Comparison of ENCODE assay signal across 20 cellular contexts in the genomic region with DNA sequence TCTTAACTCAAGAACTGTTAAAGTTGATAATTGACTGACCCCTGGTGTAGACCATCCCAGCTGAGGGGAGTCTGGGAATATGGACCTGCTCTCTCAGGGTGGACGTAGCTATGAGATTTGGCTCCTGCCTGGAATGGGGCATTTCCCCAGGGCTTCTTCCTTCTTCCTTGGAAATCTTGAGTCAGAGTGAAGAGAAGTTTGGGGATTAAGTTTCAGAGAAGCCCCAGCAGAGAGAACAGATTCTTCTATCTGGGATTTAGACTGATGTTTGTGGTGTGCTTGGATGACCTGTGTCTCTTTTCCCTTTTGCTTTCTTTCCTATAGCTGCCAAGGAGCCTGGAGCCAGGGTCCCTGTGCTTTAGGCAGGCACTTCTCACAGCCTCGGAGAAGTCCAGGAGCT.
"Had no signal": no experiment of that assay in that cellular context is flagged by ENCODE, and none has a peak within 500 bp of the region (broad histone marks: within the 10 kb centered on the region; RNA-seq: fewer than 3 reads in every experiment).

No MANE protein-coding gene starts in this region.

- H3K4me3 Mint-ChIP-seq: activated CD4-positive, alpha-beta T cell treated with anti-CD3 and anti-CD28 coated beads, Interleukin-2, amount 10 ng/mL, durations not matched to agents 7 days and 5 days; activated T-helper 1 cell treated with anti-CD3 and anti-CD28 coated beads, Interleukin-12 subunit alpha, Interleukin-12 subunit beta, Interleukin-2, Interleukin-4 antibody, amounts not matched to agents 30 ng/mL and 10 ng/mL and 1 ng/mL, durations not matched to agents 14 hours and 24 hours and 36 hours; effector memory CD8-positive, alpha-beta T cell; T-cell had no signal

- H3K4me3 ChIP-seq: esophagus squamous epithelium, prostate gland, right atrium auricular region, skin epidermis had no signal

- H3K9me3 ChIP-seq: esophagus squamous epithelium, prostate gland, right atrium auricular region had no signal

- H3K36me3 ChIP-seq: prostate gland had no signal

- H3K27ac ChIP-seq: esophagus squamous epithelium, prostate gland, right atrium auricular region, skin epidermis had no signal

- H3K27ac Mint-ChIP-seq: activated CD4-positive, alpha-beta T cell treated with anti-CD3 and anti-CD28 coated beads, Interleukin-2, amount 10 ng/mL, durations not matched to agents 7 days and 5 days; T-cell had no signal

- DNase-seq: activated CD4-positive, alpha-beta T cell treated with anti-CD3 and anti-CD28 coated beads, Interleukin-2, amount 10 ng/mL, durations not matched to agents 7 days and 5 days; activated gamma-delta T cell treated with Interleukin-2 at 50 U/mL for 16 hours; dermis blood vessel endothelial cell; effector memory CD8-positive, alpha-beta T cell; esophagus squamous epithelium; foreskin fibroblast; hippocampal formation; midbrain; occipital lobe; stimulated activated CD4-positive, alpha-beta T cell treated with anti-CD3 and anti-CD28 coated beads, Interleukin-15, amount 100 ng/mL, for 24 hours; stimulated activated CD4-positive, alpha-beta T cell treated with anti-CD3 and anti-CD28 coated beads, Interleukin-2, amount 100 ng/mL, for 48 hours; T-cell had no signal

- H3K27me3 ChIP-seq: esophagus squamous epithelium, right atrium auricular region had no signal

- H3K9me3 Mint-ChIP-seq: activated CD4-positive, alpha-beta T cell treated with anti-CD3 and anti-CD28 coated beads, Interleukin-2, amount 10 ng/mL, durations not matched to agents 7 days and 5 days; activated naive CD4-positive, alpha-beta T cell treated with anti-CD3 and anti-CD28 coated beads, Interleukin-2, amount 50 U/mL, for 72 hours; activated T-helper 1 cell treated with anti-CD3 and anti-CD28 coated beads, Interleukin-12 subunit alpha, Interleukin-12 subunit beta, Interleukin-2, Interleukin-4 antibody, amounts not matched to agents 30 ng/mL and 10 ng/mL and 1 ng/mL, durations not matched to agents 14 hours and 24 hours and 36 hours; effector memory CD8-positive, alpha-beta T cell; T-cell had no signal

- FAIRE-seq: bronchial epithelial cell, keratinocyte had no signal

- H3K27me3 Mint-ChIP-seq: activated CD4-positive, alpha-beta T cell treated with anti-CD3 and anti-CD28 coated beads, Interleukin-2, amount 10 ng/mL, durations not matched to agents 7 days and 5 days; effector memory CD8-positive, alpha-beta T cell; T-cell had no signal

- ATAC-seq: activated naive CD4-positive, alpha-beta T cell treated with anti-CD3 and anti-CD28 coated beads, Interleukin-2, amount 50 U/mL, for 72 hours; effector memory CD8-positive, alpha-beta T cell; SK-N-SH treated with all-trans-retinoic acid at 6 μM for 48 hours; T-cell had no signal
